Comparison of ENCODE assay signal across 19 cellular contexts in genomic region chr11:61888590-61888989, GRCh38. TPM values are rescaled to one million over a fixed set of nuclear protein-coding genes. Genes with fewer than 3 reads are reported as not detected.
A peak's percentile ranks its signal among the peaks of the same experiment; 100 is the strongest.
DNase-seq lines count a peak whose midpoint lies in the region; ATAC-seq, FAIRE-seq and TF ChIP-seq lines count a peak whose summit lies in the region.
"Had no signal": no experiment of that assay in that cellular context is flagged by ENCODE, and none has a peak within 500 bp of the region (broad histone marks: within the 10 kb centered on the region; RNA-seq: fewer than 3 reads in every experiment).

No MANE protein-coding gene starts in this region.

- peaks cover 0 to 6% of the 10 kb centered on the region in 2 experiments; a peak in 1 of 4 replicates for H3K9me3 ChIP-seq in HCT116 (ENCODE audit: control insufficient read depth in 1 of 2, insufficient read depth in 1 of 2, low read depth in 1 of 2, low read length in 2 of 2)
- H3K9me3 ChIP-seq in astrocyte (ENCODE audit: insufficient read depth, low read depth, low read length), result no peaks in the 10 kb centered on the region
- H3K9me3 ChIP-seq in lower lobe of right lung, result no peaks in the 10 kb centered on the region
- H3K9me3 ChIP-seq in thoracic aorta, result no peaks in the 10 kb centered on the region
- H3K9me3 ChIP-seq: BLaER1, ovary, thyroid gland had no signal

- FAIRE-seq in astrocyte (lab: Jason Lieb, UNC), result no peak

- CTCF ChIA-PET in HCT116 (lab: Charles Lee), result interaction anchor here (0.6 to 1.1 kb wide), 3 partner anchors 10 to 1794 kb away, joined by 3 to 4 read pairs (median 3); no protein-coding TSS in a partner anchor

- TF ChIP-seq RAD21 in HCT116 (IDR thresholded peaks at IDR 0.05; ENCODE audit: low read depth), result no peak

- intact Hi-C loops in HCT116 (cut with micrococcal nuclease) (no loop called here), lower lobe of right lung (cut with DNase I) (no loop called here)

- TF ChIP-seq POLR2A in HCT116 (IDR thresholded peaks at IDR 0.05; ENCODE audit: borderline replicate concordance, extremely low read depth, insufficient read depth, insufficient read length), result no peak

- POLR2A ChIA-PET in HCT116 (lab: Charles Lee), result no interaction called here

- H3K9ac ChIP-seq in HCT116 (ENCODE audit: low read length), result no peak overlapping the region
- no peak overlapping the region for H3K9ac ChIP-seq in astrocyte (ENCODE audit: low read length)
- H3K9ac ChIP-seq: BLaER1 had no signal

- H3K27ac ChIP-seq in HCT116 (ENCODE audit: low read depth, low read length), result no peak overlapping the region
- H3K27ac ChIP-seq in astrocyte (ENCODE audit: low read depth, low read length), result peak overlapping the region; percentile 40
- peak overlapping the region; percentile 15 for H3K27ac ChIP-seq in lower lobe of right lung
- H3K27ac ChIP-seq in thoracic aorta, result peak overlapping the region; percentile 90 to 91
- H3K27ac ChIP-seq: BLaER1, ovary had no signal

- TF ChIP-seq CTCF in HCT116 (IDR thresholded peaks at IDR 0.05 in 2 of 3, conservative IDR thresholded peaks at IDR 0.05 in 1 of 3; ENCODE audit: borderline replicate concordance in 1 of 3, insufficient read depth in 1 of 3, low read depth in 2 of 3, low read length in 2 of 3) (no peak), astrocyte (IDR thresholded peaks at IDR 0.05; ENCODE audit: insufficient read depth, low read depth, low read length) (no peak), lower lobe of right lung (IDR thresholded peaks at IDR 0.05) (no peak), thoracic aorta (IDR thresholded peaks at IDR 0.05) (no peak)

- BruUV-seq in HCT116 (replicated peaks; lab: Mats Ljungman, UMichigan), result TSS peak; percentile 21

- H3K4me3 ChIP-seq in HCT116 (replicated peaks in 1 of 2; ENCODE audit: low read depth in 1 of 2, low read length in 2 of 2) (no peak overlapping the region), astrocyte (ENCODE audit: insufficient read depth, low read depth, low read length) (no peak overlapping the region), lower lobe of right lung (no peak overlapping the region), thoracic aorta (peak overlapping the region; percentile 86)
- H3K4me3 ChIP-seq: BLaER1, ovary, thyroid gland had no signal

- H3K4me1 ChIP-seq in HCT116 (ENCODE audit: control insufficient read depth in 1 of 2, insufficient read depth in 2 of 2, low read length in 2 of 2), result peaks cover 21 to 32% of the 10 kb centered on the region in 2 experiments
- peaks cover 27% of the 10 kb centered on the region for H3K4me1 ChIP-seq in astrocyte (ENCODE audit: insufficient read depth, low read length)
- H3K4me1 ChIP-seq in lower lobe of right lung, result peaks cover 18% of the 10 kb centered on the region
- H3K4me1 ChIP-seq in thoracic aorta (ENCODE audit: control insufficient read depth in 1 of 2, low read depth in 2 of 2), result peaks cover 38 to 68% of the 10 kb centered on the region in 2 donors

- DNase-seq in HCT116 (ENCODE audit: low read depth, low spot score), result no peak
- no peak for DNase-seq in astrocyte (ENCODE audit: low read depth)
- no peak for DNase-seq in lower lobe of right lung
- no peak for DNase-seq in thoracic aorta (ENCODE audit: low spot score)
- DNase-seq in stimulated activated effector memory CD8-positive, alpha-beta T cell treated with anti-CD3 and anti-CD28 coated beads, Interleukin-12 subunit alpha, Interleukin-12 subunit beta, amount 100 ng/mL, for 72 hours (ENCODE audit: low spot score in 2 of 2), result no peak
- no peak for DNase-seq in cerebellar cortex (ENCODE audit: low spot score)
- DNase-seq in activated T-cell treated with anti-CD3 and anti-CD28 coated beads, Interleukin-2, amount 50 U/mL, for 1 hour, result no peak
- DNase-seq: activated CD8-positive, alpha-beta memory T cell treated with anti-CD3 and anti-CD28 coated beads for 24 hours; DMS79; effector CD8-positive, alpha-beta T cell; foreskin melanocyte; NCI-H69; T-cell had no signal

- H3K9me2 ChIP-seq in HCT116 (ENCODE audit: insufficient read depth), result no peaks in the 10 kb centered on the region

- peaks cover 6% of the 10 kb centered on the region for H3K4me1 Mint-ChIP-seq in astrocyte (ENCODE audit: low read depth, unreplicated experiment)
- H3K4me1 Mint-ChIP-seq in stimulated activated effector memory CD8-positive, alpha-beta T cell treated with anti-CD3 and anti-CD28 coated beads, Interleukin-12 subunit alpha, Interleukin-12 subunit beta, amount 100 ng/mL, for 72 hours, result peaks cover 17% of the 10 kb centered on the region

- H3K36me3 ChIP-seq in HCT116 (ENCODE audit: control insufficient read depth in 1 of 2, insufficient read depth in 2 of 2, low read length in 2 of 2) (peaks cover 0 to 3% of the 10 kb centered on the region in 2 experiments; a peak in 1 of 4 replicates), astrocyte (ENCODE audit: insufficient read depth, low read length) (no peaks in the 10 kb centered on the region), lower lobe of right lung (no peaks in the 10 kb centered on the region), thoracic aorta (peaks cover 3% of the 10 kb centered on the region)
- H3K36me3 ChIP-seq: BLaER1, ovary, thyroid gland had no signal

- H3K36me3 Mint-ChIP-seq in astrocyte (ENCODE audit: low read depth, unreplicated experiment), result peaks cover 13% of the 10 kb centered on the region
- H3K36me3 Mint-ChIP-seq in stimulated activated effector memory CD8-positive, alpha-beta T cell treated with anti-CD3 and anti-CD28 coated beads, Interleukin-12 subunit alpha, Interleukin-12 subunit beta, amount 100 ng/mL, for 72 hours, result no peaks in the 10 kb centered on the region
- H3K36me3 Mint-ChIP-seq: mesothelial cell of epicardium, T-cell, WTC11 had no signal

- RAD21 ChIA-PET in HCT116 (lab: Charles Lee; ENCODE audit: low non-redundant PET in 1 of 2, low total read pairs in 2 of 2, uncharacterized antibody in 2 of 2, unreplicated experiment in 2 of 2), result no interaction called here

- H3K27ac Mint-ChIP-seq in astrocyte (ENCODE audit: unreplicated experiment), result no peak overlapping the region
- no peak overlapping the region for H3K27ac Mint-ChIP-seq in stimulated activated effector memory CD8-positive, alpha-beta T cell treated with anti-CD3 and anti-CD28 coated beads, Interleukin-12 subunit alpha, Interleukin-12 subunit beta, amount 100 ng/mL, for 72 hours
- H3K27ac Mint-ChIP-seq: mesothelial cell of epicardium, T-cell, WTC11 had no signal

- no peaks in the 10 kb centered on the region for H3K9me3 Mint-ChIP-seq in astrocyte (ENCODE audit: unreplicated experiment)
- no peaks in the 10 kb centered on the region for H3K9me3 Mint-ChIP-seq in stimulated activated effector memory CD8-positive, alpha-beta T cell treated with anti-CD3 and anti-CD28 coated beads, Interleukin-12 subunit alpha, Interleukin-12 subunit beta, amount 100 ng/mL, for 72 hours
- H3K9me3 Mint-ChIP-seq: mesothelial cell of epicardium, T-cell, WTC11 had no signal

- H3K4me3 Mint-ChIP-seq in astrocyte (ENCODE audit: unreplicated experiment), result no peak overlapping the region
- no peak overlapping the region for H3K4me3 Mint-ChIP-seq in stimulated activated effector memory CD8-positive, alpha-beta T cell treated with anti-CD3 and anti-CD28 coated beads, Interleukin-12 subunit alpha, Interleukin-12 subunit beta, amount 100 ng/mL, for 72 hours
- H3K4me3 Mint-ChIP-seq: mesothelial cell of epicardium, T-cell had no signal

- H2AFZ ChIP-seq in HCT116 (ENCODE audit: low read depth, low read length, poor library complexity, severe bottlenecking), result no peak overlapping the region
- no peak overlapping the region for H2AFZ ChIP-seq in astrocyte (ENCODE audit: low read depth, low read length)

- ATAC-seq in HCT116, result no peak
- no peak for ATAC-seq in lower lobe of right lung
- ATAC-seq in thoracic aorta (ENCODE audit: insufficient number of reproducible peaks, low FRiP score, low read depth), result no peak
- no peak for ATAC-seq in stimulated activated effector memory CD8-positive, alpha-beta T cell treated with anti-CD3 and anti-CD28 coated beads, Interleukin-12 subunit alpha, Interleukin-12 subunit beta, amount 100 ng/mL, for 72 hours
- ATAC-seq: Panc1, T-cell, WTC11 had no signal

- no peaks in the 10 kb centered on the region for H4K20me1 ChIP-seq in HCT116 (ENCODE audit: insufficient read depth)
- H4K20me1 ChIP-seq in astrocyte (ENCODE audit: insufficient read depth, low read length), result peaks cover 30% of the 10 kb centered on the region
- H4K20me1 ChIP-seq: BLaER1 had no signal

- H3K27me3 ChIP-seq in HCT116 (ENCODE audit: insufficient read depth, low read length) (no peaks in the 10 kb centered on the region), astrocyte (ENCODE audit: insufficient read depth, low read length) (no peaks in the 10 kb centered on the region), lower lobe of right lung (ENCODE audit: low read depth) (no peaks in the 10 kb centered on the region), thoracic aorta (replicated peaks; ENCODE audit: insufficient read depth) (no peaks in the 10 kb centered on the region)
- H3K27me3 ChIP-seq: BLaER1, ovary, thyroid gland had no signal

- H3K4me2 ChIP-seq in HCT116 (ENCODE audit: low read length), result no peak overlapping the region
- H3K4me2 ChIP-seq in astrocyte (ENCODE audit: low read length), result peak overlapping the region; percentile 45

- H3K27me3 Mint-ChIP-seq in astrocyte (ENCODE audit: low read depth, unreplicated experiment), result peaks cover 3% of the 10 kb centered on the region
- H3K27me3 Mint-ChIP-seq: T-cell had no signal

- H3K79me2 ChIP-seq in HCT116 (ENCODE audit: insufficient read depth, low read length), result no peaks in the 10 kb centered on the region; the same call in 1 of the 2 replicates
- H3K79me2 ChIP-seq in astrocyte (ENCODE audit: insufficient read depth, low read length), result peaks cover 47% of the 10 kb centered on the region

TF ChIP-seq in HCT116, 20 proteins besides CTCF, POLR2A, EP300 and RAD21:
- no peak for TF ChIP-seq EZH2 (IDR thresholded peaks at IDR 0.05)
- no peak for TF ChIP-seq FOSL1 (IDR thresholded peaks at IDR 0.05; ENCODE audit: low read depth)
- no peak for TF ChIP-seq CEBPB (IDR thresholded peaks at IDR 0.05; ENCODE audit: low read depth)
- TF ChIP-seq ZNF274 (IDR thresholded peaks at IDR 0.05; ENCODE audit: low read depth, low read length), result no peak
- TF ChIP-seq SP1 (IDR thresholded peaks at IDR 0.05; ENCODE audit: low read depth), result no peak
- no peak for TF ChIP-seq SRF (IDR thresholded peaks at IDR 0.05; ENCODE audit: low read depth)

RNA-seq across cellular contexts. Expression of gene FADS3, which starts 2.8 kb away (rescaled TPM):
- 65.8 TPM for total RNA-seq in HCT116 (2021; ENCODE audit: unreplicated experiment)
- polyA plus RNA-seq in HCT116 (2012), result 59.1 and 69.4 TPM in 2 replicates
- 59.1 and 61.9 TPM in 2 replicates for total RNA-seq in astrocyte
- total RNA-seq in lower lobe of right lung, result 50.1 TPM
- total RNA-seq in thoracic aorta, result 100 to 1,000 TPM; 368 to 393 TPM

RNA-seq across cellular contexts. Expression of gene RAB3IL1, which starts 28.8 kb away (rescaled TPM):
- total RNA-seq in HCT116 (2021; ENCODE audit: unreplicated experiment) (18.1 TPM), astrocyte (0.91 and 1.7 TPM in 2 replicates), lower lobe of right lung (11.4 TPM), thoracic aorta (10 to 100 TPM; 20.8 to 45.4 TPM)
- 13.2 and 13.7 TPM in 2 replicates for polyA plus RNA-seq in HCT116 (2012)
